Comparison of ENCODE assay signal across 14 cellular contexts in the genomic region with DNA sequence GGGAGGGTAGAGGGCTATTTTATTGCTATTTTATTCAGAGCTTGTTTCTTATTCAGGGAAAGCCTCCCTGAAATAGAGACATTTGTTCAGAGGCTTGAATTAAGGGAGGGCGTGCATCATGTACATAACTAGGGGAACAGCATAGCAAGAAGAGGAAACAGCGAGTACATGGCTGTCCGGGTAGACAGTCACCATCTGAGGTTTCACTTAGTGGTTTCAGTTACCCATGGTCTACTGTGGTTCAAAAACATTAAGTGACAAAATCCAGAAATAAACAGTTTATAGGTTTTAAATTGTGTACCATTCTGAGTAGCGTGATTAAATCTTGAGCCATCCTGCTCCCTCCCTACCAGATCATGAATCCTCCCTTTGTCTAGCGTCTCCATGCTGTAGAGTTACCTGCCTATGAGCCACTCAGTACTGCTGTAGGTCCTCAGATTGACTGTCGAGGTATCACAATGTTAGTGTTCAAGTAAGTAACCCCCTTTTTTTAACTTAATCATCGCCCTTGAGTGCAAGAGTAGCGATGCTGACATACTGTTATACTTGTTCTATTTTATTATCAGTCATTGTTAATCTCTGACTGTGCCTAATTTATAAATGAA.
"Had no signal": no experiment of that assay in that cellular context is flagged by ENCODE, and none has a peak within 500 bp of the region (broad histone marks: within the 10 kb centered on the region; RNA-seq: fewer than 3 reads in every experiment).

No MANE protein-coding gene starts in this region.

- H3K27me3 ChIP-seq: thyroid gland had no signal

- H3K4me1 Mint-ChIP-seq: mesothelial cell of epicardium, nephron had no signal

- H3K27ac Mint-ChIP-seq: mesothelial cell of epicardium, nephron had no signal

- H3K4me1 ChIP-seq: thyroid gland had no signal

- H3K9me3 ChIP-seq: thyroid gland had no signal

- H3K36me3 ChIP-seq: thyroid gland, WERI-Rb-1 had no signal

- H3K4me3 ChIP-seq: coronary artery, thyroid gland had no signal

- DNase-seq: activated CD4-positive, alpha-beta T cell treated with anti-CD3 and anti-CD28 coated beads for 1 hour; activated CD8-positive, alpha-beta memory T cell treated with anti-CD3 and anti-CD28 coated beads for 24 hours; activated CD8-positive, alpha-beta memory T cell treated with anti-CD3 and anti-CD28 coated beads, Interleukin-2, amount 50 U/mL, for 48 hours; activated effector memory CD4-positive, alpha-beta T cell treated with anti-CD3 and anti-CD28 coated beads, Interleukin-2, amount 50 U/mL, for 16 hours; activated naive CD4-positive, alpha-beta T cell treated with anti-CD3 and anti-CD28 coated beads, Interleukin-2, amount 50 U/mL, for 16 hours; activated T-cell treated with anti-CD3 and anti-CD28 coated beads, Interleukin-2, amount 50 U/mL, for 48 hours; aorta; posterior cingulate gyrus; stimulated activated naive CD4-positive, alpha-beta T cell; thyroid gland; WERI-Rb-1 had no signal

- H3K4me3 Mint-ChIP-seq: mesothelial cell of epicardium, nephron had no signal

- H3K27ac ChIP-seq: coronary artery, thyroid gland, WERI-Rb-1 had no signal
